In genomic region chr12:80442426-80443222, GRCh38 we compare ENCODE assay signal across 26 cellular contexts. TPM values are rescaled to one million over a fixed set of nuclear protein-coding genes. Genes with fewer than 3 reads are reported as not detected.
DNase-seq lines count a peak whose midpoint lies in the region; TF ChIP-seq lines count a peak whose summit lies in the region.
"Had no signal": no experiment of that assay in that cellular context is flagged by ENCODE, and none has a peak within 500 bp of the region (broad histone marks: within the 10 kb centered on the region; RNA-seq: fewer than 3 reads in every experiment).

No MANE protein-coding gene starts in this region.

- H3K36me3 Mint-ChIP-seq in endothelial cell (ENCODE audit: low read depth, unreplicated experiment) (no peaks in the 10 kb centered on the region), mesothelial cell of epicardium (peaks cover 13% of the 10 kb centered on the region)
- H3K36me3 Mint-ChIP-seq: activated CD4-positive, alpha-beta memory T cell treated with anti-CD3 and anti-CD28 coated beads for 36 hours; naive thymus-derived CD8-positive, alpha-beta T cell had no signal

- no peaks in the 10 kb centered on the region for H3K36me3 ChIP-seq in A673 (ENCODE audit: insufficient read depth, low read length, poor library complexity, severe bottlenecking)
- no peaks in the 10 kb centered on the region for H3K36me3 ChIP-seq in spleen
- H3K36me3 ChIP-seq in BE2C: no peaks in the 10 kb centered on the region
- H3K36me3 ChIP-seq: prostate gland, uterus, WERI-Rb-1 had no signal

- H3K4me3 ChIP-seq in A673 (ENCODE audit: low read depth, low read length, poor library complexity, severe bottlenecking) (no peak overlapping the region), spleen (no peak overlapping the region), BE2C (ENCODE audit: low read depth, low read length) (no peak overlapping the region)
- H3K4me3 ChIP-seq: prostate gland, smooth muscle cell, uterus had no signal

- H3K4me1 ChIP-seq in A673 (ENCODE audit: insufficient read depth, low read length, poor library complexity, severe bottlenecking) (no peaks in the 10 kb centered on the region), spleen (no peaks in the 10 kb centered on the region), BE2C (no peaks in the 10 kb centered on the region)
- H3K4me1 ChIP-seq: prostate gland, uterus had no signal

- CTCF ChIA-PET in A673 (lab: Charles Lee): no interaction called here

- H3K27me3 Mint-ChIP-seq in endothelial cell (ENCODE audit: unreplicated experiment) (no peaks in the 10 kb centered on the region), mesothelial cell of epicardium (ENCODE audit: low read depth) (no peaks in the 10 kb centered on the region)
- H3K27me3 Mint-ChIP-seq: activated CD4-positive, alpha-beta memory T cell treated with anti-CD3 and anti-CD28 coated beads for 36 hours; CD4-positive, alpha-beta T cell; naive thymus-derived CD8-positive, alpha-beta T cell had no signal

- no peak for TF ChIP-seq POLR2A in spleen (IDR thresholded peaks at IDR 0.05)

- 73 to 85% (median 81%) methylated on average over 7 of the region's 7 CpGs for WGBS in spleen, 5 donors

- H3K27me3 ChIP-seq in A673 (replicated peaks; ENCODE audit: insufficient read depth, low read depth, low read length, poor library complexity) (no peaks in the 10 kb centered on the region), spleen (replicated peaks in 1 of 7) (no peaks in the 10 kb centered on the region), BE2C (no peaks in the 10 kb centered on the region)
- H3K27me3 ChIP-seq: uterus had no signal

- H3K27ac Mint-ChIP-seq in endothelial cell (ENCODE audit: unreplicated experiment): peak overlapping the region; percentile 6
- H3K27ac Mint-ChIP-seq in mesothelial cell of epicardium: peak overlapping the region; percentile 95
- H3K27ac Mint-ChIP-seq: activated CD4-positive, alpha-beta memory T cell treated with anti-CD3 and anti-CD28 coated beads for 36 hours; activated naive CD4-positive, alpha-beta T cell treated with anti-CD3 and anti-CD28 coated beads for 36 hours; CD4-positive, alpha-beta T cell; naive thymus-derived CD8-positive, alpha-beta T cell had no signal

- peak; percentile 5 for DNase-seq in A673 (ENCODE audit: low spot score)
- DNase-seq in NCI-H226: peak; percentile 97
- DNase-seq in endothelial cell (ENCODE audit: low spot score): no peak
- DNase-seq in mesothelial cell of epicardium (ENCODE audit: low spot score in 2 of 2, unreplicated experiment in 2 of 2): no peak
- no peak for DNase-seq in spleen
- no peak for DNase-seq in BE2C
- DNase-seq in substantia nigra (lab: John Stamatoyannopoulos, UW): no peak
- DNase-seq in mesenteric fat pad (ENCODE audit: low spot score): no peak
- DNase-seq: activated CD4-positive, alpha-beta memory T cell treated with anti-CD3 and anti-CD28 coated beads for 36 hours; activated naive CD4-positive, alpha-beta T cell treated with anti-CD3 and anti-CD28 coated beads for 36 hours; activated T-cell treated with anti-CD3 and anti-CD28 coated beads, Interleukin-2, amount 50 U/mL, for 1 hour; anterior cingulate cortex; CD4-positive, alpha-beta T cell; KG1; kidney glomerular epithelial cell; naive thymus-derived CD8-positive, alpha-beta T cell; NCI-H1048; NCI-H2081 treated with DMSO at 0.1 percent for 48 hours; NCI-H526; stimulated activated CD4-positive, alpha-beta T cell treated with anti-CD3 and anti-CD28 coated beads, Interleukin-4, amount 100 ng/mL, for 4 hours; T-helper 2 cell; uterus; WERI-Rb-1 had no signal

- H3K9me3 Mint-ChIP-seq in endothelial cell (ENCODE audit: unreplicated experiment) (no peaks in the 10 kb centered on the region), mesothelial cell of epicardium (peaks cover 17% of the 10 kb centered on the region)
- H3K9me3 Mint-ChIP-seq: activated naive CD4-positive, alpha-beta T cell treated with anti-CD3 and anti-CD28 coated beads for 36 hours; CD4-positive, alpha-beta T cell had no signal

- TF ChIP-seq CTCF in A673 (conservative IDR thresholded peaks at IDR 0.05; ENCODE audit: low read depth, low read length) (no peak), endothelial cell (IDR thresholded peaks at IDR 0.05; ENCODE audit: unreplicated experiment) (no peak), mesothelial cell of epicardium (IDR thresholded peaks at IDR 0.05; ENCODE audit: unreplicated experiment) (no peak), spleen (IDR thresholded peaks at IDR 0.05 in 8 of 11, conservative IDR thresholded peaks at IDR 0.05 in 3 of 11) (no peak), BE2C (IDR thresholded peaks at IDR 0.05; ENCODE audit: low read depth, low read length) (no peak)

- H3K4me3 Mint-ChIP-seq in endothelial cell (ENCODE audit: unreplicated experiment) (no peak overlapping the region), mesothelial cell of epicardium (peak overlapping the region; percentile 11)
- H3K4me3 Mint-ChIP-seq: activated CD4-positive, alpha-beta memory T cell treated with anti-CD3 and anti-CD28 coated beads for 36 hours; activated naive CD4-positive, alpha-beta T cell treated with anti-CD3 and anti-CD28 coated beads for 36 hours; CD4-positive, alpha-beta T cell; naive thymus-derived CD8-positive, alpha-beta T cell had no signal

- intact Hi-C loops in A673 (cut with micrococcal nuclease; ENCODE audit: unreplicated experiment) (no loop called here), spleen (cut with DNase I; ENCODE audit: low total_unique reads) (no loop called here)

- H3K27ac ChIP-seq in A673 (ENCODE audit: low read depth, low read length, poor library complexity, severe bottlenecking): no peak overlapping the region
- no peak overlapping the region for H3K27ac ChIP-seq in spleen
- no peak overlapping the region for H3K27ac ChIP-seq in substantia nigra (ENCODE audit: low read depth, low read length, poor library complexity, severe bottlenecking)
- H3K27ac ChIP-seq: prostate gland, uterus, WERI-Rb-1 had no signal

- BruUV-seq in A673 (replicated peaks; lab: Mats Ljungman, UMichigan): no TSS peak

- POLR2A ChIA-PET in A673 (lab: Charles Lee; ENCODE audit: low non-redundant PET): no interaction called here

- peaks cover 3% of the 10 kb centered on the region for H3K4me1 Mint-ChIP-seq in endothelial cell (ENCODE audit: unreplicated experiment)
- peaks cover 50% of the 10 kb centered on the region for H3K4me1 Mint-ChIP-seq in mesothelial cell of epicardium
- H3K4me1 Mint-ChIP-seq: naive thymus-derived CD8-positive, alpha-beta T cell had no signal

- H3K9me3 ChIP-seq in A673 (ENCODE audit: low read depth, low read length, poor library complexity, severe bottlenecking): no peaks in the 10 kb centered on the region
- H3K9me3 ChIP-seq in spleen: peaks cover 0 to 10% (median 0%) of the 10 kb centered on the region in 8 donors
- H3K9me3 ChIP-seq in BE2C: no peaks in the 10 kb centered on the region; the same call in 1 of the 2 replicates
- H3K9me3 ChIP-seq: prostate gland, uterus had no signal

RNA-seq across cellular contexts. Expression of gene PTPRQ, which starts 1.4 kb away (rescaled TPM):
- 0.09 and 0.15 TPM in 2 replicates for total RNA-seq in A673 (2021)
- total RNA-seq in endothelial cell (ENCODE audit: unreplicated experiment): not detected
- 17.5 to 19.2 TPM (median 18.1 TPM) in 3 replicates for total RNA-seq in mesothelial cell of epicardium
- under 1 TPM in 1 of 7 donors, not detected in 6; 0.09 TPM for total RNA-seq in spleen
- polyA plus RNA-seq in spleen: under 1 TPM in 2 of 3 donors, not detected in 1; under 0.01 to 0.03 TPM
- polyA plus RNA-seq in BE2C (2012; ENCODE audit: insufficient read depth, insufficient read length, low read depth): not detected
- total RNA-seq in mesenteric fat pad: 1.8 TPM
- total RNA-seq: activated CD4-positive, alpha-beta memory T cell treated with anti-CD3 and anti-CD28 coated beads for 36 hours; activated naive CD4-positive, alpha-beta T cell treated with anti-CD3 and anti-CD28 coated beads for 36 hours; CD4-positive, alpha-beta T cell; naive thymus-derived CD8-positive, alpha-beta T cell; OCI-LY7 had no signal
- polyA plus RNA-seq: naive thymus-derived CD8-positive, alpha-beta T cell; smooth muscle cell had no signal

Comparison
In these comparisons a context has a peak if more than half of its experiments do, and no peak if none do; other contexts are left out.
1. DNase-seq: peak in A673 (single experiment) and NCI-H226 (single experiment); none in endothelial cell (single experiment), mesothelial cell of epicardium (0 of 2), spleen (single experiment), BE2C (single experiment), substantia nigra (0 of 49) and mesenteric fat pad (single experiment).